12 cellular contexts compared by ENCODE assay signal in the genomic region with DNA sequence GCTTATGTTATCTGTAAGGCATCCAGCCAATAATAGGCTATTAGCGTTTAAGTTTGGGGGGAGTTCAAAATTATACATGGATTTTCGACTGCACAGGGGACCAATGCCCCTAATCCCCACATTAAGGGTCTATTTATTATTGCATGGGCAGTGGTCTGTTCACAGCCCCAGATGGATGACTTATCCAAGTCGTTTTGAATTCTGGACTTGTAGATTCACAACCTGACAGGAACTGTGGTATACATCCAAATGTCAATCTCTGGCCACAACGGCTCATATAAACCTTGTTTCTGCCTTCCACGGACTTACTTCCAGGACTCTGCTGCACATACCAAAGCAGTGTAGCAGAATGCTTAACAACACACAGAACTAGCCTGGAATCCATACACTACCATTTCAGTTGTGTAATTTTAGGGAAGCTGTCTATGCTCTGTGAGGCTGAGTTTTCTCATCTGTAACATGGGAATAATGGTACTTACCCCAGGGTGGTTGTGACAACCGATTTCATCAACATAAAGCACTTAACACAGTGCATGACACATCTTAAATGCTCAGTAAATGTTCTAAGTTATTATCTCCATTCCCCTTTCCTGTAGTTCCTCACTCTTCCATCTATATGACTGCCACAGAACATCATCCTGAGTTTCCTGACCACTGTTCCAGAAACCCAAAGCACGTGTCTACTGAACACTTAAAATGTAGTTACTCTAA. TPM values are rescaled to one million over a fixed set of nuclear protein-coding genes. Genes with fewer than 3 reads are reported as not detected.
DNase-seq lines count a peak whose midpoint lies in the region; ATAC-seq, FAIRE-seq and TF ChIP-seq lines count a peak whose summit lies in the region.
"Had no signal": no experiment of that assay in that cellular context is flagged by ENCODE, and none has a peak within 500 bp of the region (broad histone marks: within the 10 kb centered on the region; RNA-seq: fewer than 3 reads in every experiment).

No MANE protein-coding gene starts in this region.

- ATAC-seq in left cardiac atrium = no peak

- no peak overlapping the region for H3K9ac ChIP-seq in astrocyte (ENCODE audit: low read length)
- no peak overlapping the region for H3K9ac ChIP-seq in mucosa of rectum (ENCODE audit: low read depth in 1 of 2, low read length in 2 of 2)

- H3K27ac Mint-ChIP-seq in astrocyte (ENCODE audit: unreplicated experiment) (no peak overlapping the region), type B pancreatic cell (no peak overlapping the region)

- H3K36me3 ChIP-seq in cardiac muscle cell = peaks cover 8% of the 10 kb centered on the region
- peaks cover 11% of the 10 kb centered on the region for H3K36me3 ChIP-seq in astrocyte (ENCODE audit: insufficient read depth, low read length)
- H3K36me3 ChIP-seq in mucosa of rectum (ENCODE audit: control insufficient read depth in 2 of 2, insufficient read depth in 2 of 2, low read length in 2 of 2) = peaks cover 10 to 21% of the 10 kb centered on the region in 2 donors

- no peak for FAIRE-seq in astrocyte (lab: Jason Lieb, UNC)

- H3K9me3 Mint-ChIP-seq in astrocyte (ENCODE audit: unreplicated experiment) = peaks cover 12% of the 10 kb centered on the region
- H3K9me3 Mint-ChIP-seq in type B pancreatic cell = peaks cover 8% of the 10 kb centered on the region

- H3K4me2 ChIP-seq in astrocyte (ENCODE audit: low read length) = peak overlapping the region; percentile 43

- H3K27me3 Mint-ChIP-seq in astrocyte (ENCODE audit: low read depth, unreplicated experiment) (no peaks in the 10 kb centered on the region), type B pancreatic cell (no peaks in the 10 kb centered on the region)

- H4K20me1 ChIP-seq in astrocyte (ENCODE audit: insufficient read depth, low read length) = peaks cover 41% of the 10 kb centered on the region

- DNase-seq in cardiac muscle cell (ENCODE audit: low read depth in 1 of 2, low spot score in 1 of 2) = no peak
- no peak for DNase-seq in left cardiac atrium
- no peak for DNase-seq in astrocyte (ENCODE audit: low read depth)
- no peak for DNase-seq in type B pancreatic cell (ENCODE audit: extremely low spot score, unreplicated experiment)
- DNase-seq in stimulated activated naive CD4-positive, alpha-beta T cell (lab: John Stamatoyannopoulos, UW) = no peak
- no peak for DNase-seq in ACHN
- DNase-seq in activated gamma-delta T cell treated with Interleukin-2 at 50 U/mL for 16 hours = no peak
- DNase-seq: activated CD8-positive, alpha-beta memory T cell treated with anti-CD3 and anti-CD28 coated beads, Interleukin-2, amount 50 U/mL, for 48 hours; NCI-H1694 treated with DMSO at 0.1 percent for 48 hours; SHP77 treated with DMSO at 0.1 percent for 48 hours; stimulated activated CD4-positive, alpha-beta T cell treated with anti-CD3 and anti-CD28 coated beads, Interleukin-4, amount 100 ng/mL, for 24 hours had no signal

- H3K4me3 Mint-ChIP-seq in astrocyte (ENCODE audit: unreplicated experiment) (peak overlapping the region; percentile 58), type B pancreatic cell (peak overlapping the region; percentile 24)

- TF ChIP-seq CTCF in cardiac muscle cell (IDR thresholded peaks at IDR 0.05; ENCODE audit: low read depth, low read length) = no peak
- TF ChIP-seq CTCF in astrocyte (IDR thresholded peaks at IDR 0.05; ENCODE audit: insufficient read depth, low read depth, low read length) = no peak
- no peak for TF ChIP-seq CTCF in type B pancreatic cell (conservative IDR thresholded peaks at IDR 0.05)

- in situ Hi-C loops in ACHN (cut with HindIII; ENCODE audit: low pct_ligation_motif_present, low pct_unique_long_range_greater_than_20kb, low sequenced_read_pairs) = no loop called here

- H3K4me3 ChIP-seq in cardiac muscle cell (peak overlapping the region; percentile 5), astrocyte (ENCODE audit: insufficient read depth, low read depth, low read length) (no peak overlapping the region), mucosa of rectum (ENCODE audit: low read length in 2 of 2) (peak overlapping the region; percentile 29 to 31)

- H3K36me3 Mint-ChIP-seq in astrocyte (ENCODE audit: low read depth, unreplicated experiment) (peaks cover 33% of the 10 kb centered on the region), type B pancreatic cell (peaks cover 49% of the 10 kb centered on the region)

- peaks cover 22% of the 10 kb centered on the region for H3K4me1 Mint-ChIP-seq in astrocyte (ENCODE audit: low read depth, unreplicated experiment)
- H3K4me1 Mint-ChIP-seq in type B pancreatic cell (ENCODE audit: unreplicated experiment) = peaks cover 30% of the 10 kb centered on the region

- H3K27ac ChIP-seq in cardiac muscle cell (no peak overlapping the region), astrocyte (ENCODE audit: low read depth, low read length) (no peak overlapping the region), mucosa of rectum (ENCODE audit: low read depth in 2 of 2, low read length in 2 of 2) (no peak overlapping the region)

- H2AFZ ChIP-seq in astrocyte (ENCODE audit: low read depth, low read length) = no peak overlapping the region

- H3K9me3 ChIP-seq in cardiac muscle cell (ENCODE audit: low read depth) (no peaks in the 10 kb centered on the region), astrocyte (ENCODE audit: insufficient read depth, low read depth, low read length) (no peaks in the 10 kb centered on the region), mucosa of rectum (ENCODE audit: control insufficient read depth in 2 of 2, low read length in 2 of 2) (peaks cover 0 to 8% of the 10 kb centered on the region in 2 donors)

- intact Hi-C loops in left cardiac atrium (cut with DNase I) = no loop called here

- peaks cover 97% of the 10 kb centered on the region for H3K79me2 ChIP-seq in astrocyte (ENCODE audit: insufficient read depth, low read length)

- H3K4me1 ChIP-seq in cardiac muscle cell (ENCODE audit: low read depth) (peaks cover 32% of the 10 kb centered on the region), astrocyte (ENCODE audit: insufficient read depth, low read length) (peaks cover 14% of the 10 kb centered on the region), mucosa of rectum (ENCODE audit: control insufficient read depth in 2 of 2, insufficient read depth in 2 of 2, low read length in 2 of 2) (peaks cover 18 to 28% of the 10 kb centered on the region in 2 donors)

- H3K27me3 ChIP-seq in cardiac muscle cell (no peaks in the 10 kb centered on the region), astrocyte (ENCODE audit: insufficient read depth, low read length) (no peaks in the 10 kb centered on the region), mucosa of rectum (ENCODE audit: control insufficient read depth in 2 of 2, insufficient read depth in 2 of 2, low read length in 2 of 2) (no peaks in the 10 kb centered on the region)

RNA-seq across cellular contexts. Expression of a gene that starts 3.7 kb away (rescaled TPM):
- total RNA-seq in cardiac muscle cell = 167 and 188 TPM in 2 replicates
- 227 and 272 TPM in 2 replicates for polyA plus RNA-seq in cardiac muscle cell
- total RNA-seq in left cardiac atrium = 100 to 1,000 TPM; 166 to 253 TPM
- 206 TPM in 2 replicates for total RNA-seq in astrocyte
- 127 and 156 TPM in 2 replicates for total RNA-seq in type B pancreatic cell (ENCODE audit: low replicate concordance)

RNA-seq across cellular contexts. Expression of a gene that starts 3.8 kb away (rescaled TPM):
- total RNA-seq in cardiac muscle cell (70.1 and 75.5 TPM in 2 replicates), left cardiac atrium (10 to 100 TPM; 10.5 to 13.8 TPM), astrocyte (28.4 and 30.8 TPM in 2 replicates), type B pancreatic cell (ENCODE audit: low replicate concordance) (15.6 and 36.8 TPM in 2 replicates)
- 95.4 and 111 TPM in 2 replicates for polyA plus RNA-seq in cardiac muscle cell

RNA-seq across cellular contexts. Expression of a gene that starts 33.3 kb away (rescaled TPM):
- 1.9 and 2.6 TPM in 2 replicates for total RNA-seq in cardiac muscle cell
- polyA plus RNA-seq in cardiac muscle cell = 6.6 and 9.1 TPM in 2 replicates
- 100 to 1,000 TPM; 138 to 441 TPM for total RNA-seq in left cardiac atrium
- total RNA-seq in astrocyte = 1,022 and 1,408 TPM in 2 replicates
- total RNA-seq in type B pancreatic cell (ENCODE audit: low replicate concordance) = 12.6 and 15.5 TPM in 2 replicates

RNA-seq across cellular contexts. Expression of a gene that starts 51.1 kb away (rescaled TPM):
- total RNA-seq in cardiac muscle cell = 2.4 and 4.1 TPM in 2 replicates
- 4.3 and 4.4 TPM in 2 replicates for polyA plus RNA-seq in cardiac muscle cell
- total RNA-seq in left cardiac atrium = under 1 TPM; 0.24 to 0.56 TPM
- 3.1 and 3.3 TPM in 2 replicates for total RNA-seq in astrocyte
- 2.6 and 3.0 TPM in 2 replicates for total RNA-seq in type B pancreatic cell (ENCODE audit: low replicate concordance)

RNA-seq across cellular contexts. Expression of a gene that starts 52.1 kb away (rescaled TPM):
- total RNA-seq in cardiac muscle cell (257 and 537 TPM in 2 replicates), left cardiac atrium (10 to 100 TPM; 58.7 to 63.3 TPM), astrocyte (63.9 and 79.9 TPM in 2 replicates), type B pancreatic cell (ENCODE audit: low replicate concordance) (14.8 and 28.2 TPM in 2 replicates)
- 251 and 283 TPM in 2 replicates for polyA plus RNA-seq in cardiac muscle cell
